In genomic region chr2:100060875-100061274, GRCh38 we compare ENCODE assay signal across 17 cellular contexts.
DNase-seq lines count a peak whose midpoint lies in the region; ATAC-seq and TF ChIP-seq lines count a peak whose summit lies in the region.
"Had no signal": no experiment of that assay in that cellular context is flagged by ENCODE, and none has a peak within 500 bp of the region (broad histone marks: within the 10 kb centered on the region; RNA-seq: fewer than 3 reads in every experiment).

No MANE protein-coding gene starts in this region.

- H3K4me1 ChIP-seq in body of pancreas (peaks cover 3% of the 10 kb centered on the region), left ventricle myocardium inferior (peaks cover 9% of the 10 kb centered on the region)

- TF ChIP-seq CTCF in GM13976 (IDR thresholded peaks at IDR 0.05; ENCODE audit: borderline replicate concordance, control extremely low read depth, extremely low read depth, insufficient read depth, missing control alignments) (no peak), body of pancreas (IDR thresholded peaks at IDR 0.05) (no peak), left ventricle myocardium inferior (IDR thresholded peaks at IDR 0.05; ENCODE audit: borderline replicate concordance) (no peak)

- no peaks in the 10 kb centered on the region for H3K9me3 Mint-ChIP-seq in activated T-cell treated with anti-CD3 and anti-CD28 coated beads, Interleukin-2, amount 50 U/mL, for 24 hours
- H3K9me3 Mint-ChIP-seq in activated T-helper 17 cell treated with anti-CD3 and anti-CD28 coated beads, Interleukin-2, amount 50 U/mL, for 72 hours = peaks cover 4% of the 10 kb centered on the region
- peaks cover 4% of the 10 kb centered on the region for H3K9me3 Mint-ChIP-seq in stimulated activated effector memory CD8-positive, alpha-beta T cell treated with anti-CD3 and anti-CD28 coated beads, Interleukin-12 subunit alpha, Interleukin-12 subunit beta, amount 100 ng/mL, for 72 hours
- H3K9me3 Mint-ChIP-seq: natural killer cell treated with Interleukin-12 subunit alpha and Interleukin-12 subunit beta and Interleukin-15 and Interleukin-18, amount 100 ng/mL, for 72 hours had no signal

- no peaks in the 10 kb centered on the region for H3K36me3 ChIP-seq in body of pancreas (replicated peaks in 1 of 2; ENCODE audit: insufficient read depth in 1 of 2, low read depth in 2 of 2)
- H3K36me3 ChIP-seq in left ventricle myocardium inferior = no peaks in the 10 kb centered on the region
- H3K36me3 ChIP-seq: stomach, vagina had no signal

- H3K4me3 Mint-ChIP-seq in activated T-cell treated with anti-CD3 and anti-CD28 coated beads, Interleukin-2, amount 50 U/mL, for 24 hours = no peak overlapping the region
- H3K4me3 Mint-ChIP-seq in activated T-helper 17 cell treated with anti-CD3 and anti-CD28 coated beads, Interleukin-2, amount 50 U/mL, for 72 hours = peak overlapping the region; percentile 18
- no peak overlapping the region for H3K4me3 Mint-ChIP-seq in stimulated activated effector memory CD8-positive, alpha-beta T cell treated with anti-CD3 and anti-CD28 coated beads, Interleukin-12 subunit alpha, Interleukin-12 subunit beta, amount 100 ng/mL, for 72 hours
- H3K4me3 Mint-ChIP-seq: natural killer cell treated with Interleukin-12 subunit alpha and Interleukin-12 subunit beta and Interleukin-15 and Interleukin-18, amount 100 ng/mL, for 72 hours; WTC11 had no signal

- no peak for DNase-seq in activated T-cell treated with anti-CD3 and anti-CD28 coated beads, Interleukin-2, amount 50 U/mL, for 24 hours
- no peak for DNase-seq in activated T-cell treated with anti-CD3 and anti-CD28 coated beads for 4 hours
- DNase-seq in GM13976 (ENCODE audit: low spot score) = peak; percentile 29
- DNase-seq in stimulated activated effector memory CD8-positive, alpha-beta T cell treated with anti-CD3 and anti-CD28 coated beads, Interleukin-12 subunit alpha, Interleukin-12 subunit beta, amount 100 ng/mL, for 72 hours (ENCODE audit: low spot score in 2 of 2) = no peak
- no peak for DNase-seq in body of pancreas
- DNase-seq in HCEC 1CT = no peak
- DNase-seq in left ventricle myocardium inferior = no peak
- DNase-seq: ACHN, NCI-H2081, NCI-H526, Right ventricle myocardium superior, stomach had no signal

- in situ Hi-C loops in GM13976 (cut with MboI; ENCODE audit: low sequenced_read_pairs, unreplicated experiment) = no loop called here

- intact Hi-C loops in body of pancreas (cut with DNase I) (no loop called here), left ventricle myocardium inferior (cut with micrococcal nuclease) (no loop called here)

- 81% methylated on average over 4 of the region's 4 CpGs for WGBS in body of pancreas, 2 donors

- H3K27ac ChIP-seq in body of pancreas (no peak overlapping the region), left ventricle myocardium inferior (replicated peaks) (no peak overlapping the region)
- H3K27ac ChIP-seq: HL-60, stomach, vagina had no signal

- H3K9me3 ChIP-seq in body of pancreas (no peaks in the 10 kb centered on the region), left ventricle myocardium inferior (replicated peaks) (peaks cover 8% of the 10 kb centered on the region)
- H3K9me3 ChIP-seq: stomach, vagina had no signal

- peaks cover 5% of the 10 kb centered on the region for H3K36me3 Mint-ChIP-seq in activated T-cell treated with anti-CD3 and anti-CD28 coated beads, Interleukin-2, amount 50 U/mL, for 24 hours (ENCODE audit: low read depth)
- H3K36me3 Mint-ChIP-seq in activated T-helper 17 cell treated with anti-CD3 and anti-CD28 coated beads, Interleukin-2, amount 50 U/mL, for 72 hours (ENCODE audit: low read depth) = no peaks in the 10 kb centered on the region
- H3K36me3 Mint-ChIP-seq in stimulated activated effector memory CD8-positive, alpha-beta T cell treated with anti-CD3 and anti-CD28 coated beads, Interleukin-12 subunit alpha, Interleukin-12 subunit beta, amount 100 ng/mL, for 72 hours = no peaks in the 10 kb centered on the region
- H3K36me3 Mint-ChIP-seq: natural killer cell treated with Interleukin-12 subunit alpha and Interleukin-12 subunit beta and Interleukin-15 and Interleukin-18, amount 100 ng/mL, for 72 hours had no signal

- H3K27me3 ChIP-seq in body of pancreas (no peaks in the 10 kb centered on the region), left ventricle myocardium inferior (ENCODE audit: low read depth) (peaks cover 4% of the 10 kb centered on the region)
- H3K27me3 ChIP-seq: stomach, vagina had no signal

- H3K27ac Mint-ChIP-seq in activated T-cell treated with anti-CD3 and anti-CD28 coated beads, Interleukin-2, amount 50 U/mL, for 24 hours = peak overlapping the region; percentile 86
- peak overlapping the region; percentile 12 for H3K27ac Mint-ChIP-seq in activated T-helper 17 cell treated with anti-CD3 and anti-CD28 coated beads, Interleukin-2, amount 50 U/mL, for 72 hours
- H3K27ac Mint-ChIP-seq in stimulated activated effector memory CD8-positive, alpha-beta T cell treated with anti-CD3 and anti-CD28 coated beads, Interleukin-12 subunit alpha, Interleukin-12 subunit beta, amount 100 ng/mL, for 72 hours = peak overlapping the region; percentile 3
- H3K27ac Mint-ChIP-seq: natural killer cell treated with Interleukin-12 subunit alpha and Interleukin-12 subunit beta and Interleukin-15 and Interleukin-18, amount 100 ng/mL, for 72 hours; WTC11 had no signal

- TF ChIP-seq POLR2A in body of pancreas (IDR thresholded peaks at IDR 0.05) = no peak

- H3K4me3 ChIP-seq in body of pancreas (no peak overlapping the region), left ventricle myocardium inferior (no peak overlapping the region)
- H3K4me3 ChIP-seq: stomach, vagina had no signal

- H3K4me1 Mint-ChIP-seq in activated T-cell treated with anti-CD3 and anti-CD28 coated beads, Interleukin-2, amount 50 U/mL, for 24 hours (ENCODE audit: low read depth) = peaks cover 50% of the 10 kb centered on the region
- peaks cover 21% of the 10 kb centered on the region for H3K4me1 Mint-ChIP-seq in activated T-helper 17 cell treated with anti-CD3 and anti-CD28 coated beads, Interleukin-2, amount 50 U/mL, for 72 hours
- H3K4me1 Mint-ChIP-seq in stimulated activated effector memory CD8-positive, alpha-beta T cell treated with anti-CD3 and anti-CD28 coated beads, Interleukin-12 subunit alpha, Interleukin-12 subunit beta, amount 100 ng/mL, for 72 hours = peaks cover 28% of the 10 kb centered on the region
- H3K4me1 Mint-ChIP-seq: WTC11 had no signal

- H3K27me3 Mint-ChIP-seq in activated T-cell treated with anti-CD3 and anti-CD28 coated beads, Interleukin-2, amount 50 U/mL, for 24 hours = peaks cover 3% of the 10 kb centered on the region
- peaks cover 10% of the 10 kb centered on the region for H3K27me3 Mint-ChIP-seq in activated T-helper 17 cell treated with anti-CD3 and anti-CD28 coated beads, Interleukin-2, amount 50 U/mL, for 72 hours

- peak; percentile 82 for ATAC-seq in activated T-helper 17 cell treated with anti-CD3 and anti-CD28 coated beads, Interleukin-2, amount 50 U/mL, for 72 hours (replicated peaks)
- ATAC-seq in stimulated activated effector memory CD8-positive, alpha-beta T cell treated with anti-CD3 and anti-CD28 coated beads, Interleukin-12 subunit alpha, Interleukin-12 subunit beta, amount 100 ng/mL, for 72 hours = peak; percentile 86
- ATAC-seq in body of pancreas = no peak
- ATAC-seq: natural killer cell treated with Interleukin-12 subunit alpha and Interleukin-12 subunit beta and Interleukin-15 and Interleukin-18, amount 100 ng/mL, for 72 hours; WTC11 had no signal

Comparison
In these comparisons a context has a peak if more than half of its experiments do, and no peak if none do; other contexts are left out.
1. H3K27ac Mint-ChIP-seq: peak in every context shown above with its lines; median percentile 86 in activated T-cell treated with anti-CD3 and anti-CD28 coated beads, Interleukin-2, amount 50 U/mL, for 24 hours; 12 in activated T-helper 17 cell treated with anti-CD3 and anti-CD28 coated beads, Interleukin-2, amount 50 U/mL, for 72 hours; 3 in stimulated activated effector memory CD8-positive, alpha-beta T cell treated with anti-CD3 and anti-CD28 coated beads, Interleukin-12 subunit alpha, Interleukin-12 subunit beta, amount 100 ng/mL, for 72 hours.